ENCODE assay signal across 13 cellular contexts in genomic region chr11:110453684-110454354, GRCh38. TPM values are rescaled to one million over a fixed set of nuclear protein-coding genes. Genes with fewer than 3 reads are reported as not detected.
DNase-seq lines count a peak whose midpoint lies in the region; ATAC-seq lines count a peak whose summit lies in the region.
"Had no signal": no experiment of that assay in that cellular context is flagged by ENCODE, and none has a peak within 500 bp of the region (broad histone marks: within the 10 kb centered on the region; RNA-seq: fewer than 3 reads in every experiment).

No MANE protein-coding gene starts in this region.

- no peaks in the 10 kb centered on the region for H3K4me1 ChIP-seq in right cardiac atrium (ENCODE audit: control insufficient read depth, insufficient read depth, low read length)
- H3K4me1 ChIP-seq: colonic mucosa, right lobe of liver had no signal

- H3K27ac Mint-ChIP-seq in activated naive CD8-positive, alpha-beta T cell treated with anti-CD3 and anti-CD28 coated beads, Interleukin-2, amount 50 U/mL, for 24 hours: no peak overlapping the region
- H3K27ac Mint-ChIP-seq: H9 had no signal

- peaks cover 38% of the 10 kb centered on the region for H3K4me1 Mint-ChIP-seq in activated naive CD8-positive, alpha-beta T cell treated with anti-CD3 and anti-CD28 coated beads, Interleukin-2, amount 50 U/mL, for 24 hours
- H3K4me1 Mint-ChIP-seq: H9 had no signal

- no peak overlapping the region for H3K4me3 Mint-ChIP-seq in activated naive CD8-positive, alpha-beta T cell treated with anti-CD3 and anti-CD28 coated beads, Interleukin-2, amount 50 U/mL, for 24 hours
- H3K4me3 Mint-ChIP-seq: H9 had no signal

- no peaks in the 10 kb centered on the region for H3K9me3 ChIP-seq in right cardiac atrium (ENCODE audit: control insufficient read depth, low read length)
- H3K9me3 ChIP-seq: colonic mucosa, right lobe of liver had no signal

- peaks cover 18% of the 10 kb centered on the region for H3K36me3 Mint-ChIP-seq in activated naive CD8-positive, alpha-beta T cell treated with anti-CD3 and anti-CD28 coated beads, Interleukin-2, amount 50 U/mL, for 24 hours (ENCODE audit: low read depth)

- no peak for DNase-seq in activated naive CD8-positive, alpha-beta T cell treated with anti-CD3 and anti-CD28 coated beads, Interleukin-2, amount 50 U/mL, for 24 hours
- DNase-seq in right cardiac atrium (no peak), anterior cingulate cortex (lab: John Stamatoyannopoulos, UW) (no peak), AG08396 (ENCODE audit: low spot score) (no peak)
- DNase-seq: colonic mucosa, DMS153, H9, NCI-H774, right lobe of liver had no signal

- H3K4me3 ChIP-seq in right cardiac atrium (ENCODE audit: low read length): no peak overlapping the region
- H3K4me3 ChIP-seq: colonic mucosa, right lobe of liver had no signal

- no peaks in the 10 kb centered on the region for H3K27me3 ChIP-seq in right cardiac atrium (ENCODE audit: control insufficient read depth, insufficient read depth)
- H3K27me3 ChIP-seq: colonic mucosa, right lobe of liver had no signal

- H3K27me3 Mint-ChIP-seq in activated naive CD8-positive, alpha-beta T cell treated with anti-CD3 and anti-CD28 coated beads, Interleukin-2, amount 50 U/mL, for 24 hours: no peaks in the 10 kb centered on the region

- intact Hi-C loops in right cardiac atrium (cut with DNase I): no loop called here

- no peaks in the 10 kb centered on the region for H3K9me3 Mint-ChIP-seq in activated naive CD8-positive, alpha-beta T cell treated with anti-CD3 and anti-CD28 coated beads, Interleukin-2, amount 50 U/mL, for 24 hours
- H3K9me3 Mint-ChIP-seq: H9 had no signal

- 78% methylated on average over 5 of the region's 5 CpGs for WGBS in right cardiac atrium

- ATAC-seq in GM18867 (IDR thresholded peaks at IDR 0.05; ENCODE audit: unreplicated experiment): peak; percentile 94
- peak; percentile 81 for ATAC-seq in GM21447 (IDR thresholded peaks at IDR 0.05; ENCODE audit: unreplicated experiment)
- ATAC-seq in HG03095 (IDR thresholded peaks at IDR 0.05; ENCODE audit: unreplicated experiment): peak; percentile 83
- ATAC-seq in activated naive CD8-positive, alpha-beta T cell treated with anti-CD3 and anti-CD28 coated beads, Interleukin-2, amount 50 U/mL, for 24 hours: peak; percentile 70
- no peak for ATAC-seq in right cardiac atrium
- ATAC-seq in GM19324 (IDR thresholded peaks at IDR 0.05; ENCODE audit: low FRiP score, unreplicated experiment): no peak
- ATAC-seq: right lobe of liver had no signal

- no peak overlapping the region for H3K27ac ChIP-seq in right cardiac atrium (ENCODE audit: low read length)
- H3K27ac ChIP-seq: colonic mucosa, right lobe of liver had no signal

RNA-seq across cellular contexts. Expression of gene FDX1, which starts 24.1 kb away (rescaled TPM):
- total RNA-seq in right cardiac atrium: 10 to 100 TPM; 16.3 to 18.6 (median 17.2) TPM
- polyA plus RNA-seq in right cardiac atrium: 18.7 TPM

Comparison
In these comparisons a context has a peak if more than half of its experiments do, and no peak if none do; other contexts are left out.
1. ATAC-seq: peak in GM18867 (single experiment), GM21447 (single experiment), HG03095 (single experiment) and activated naive CD8-positive, alpha-beta T cell treated with anti-CD3 and anti-CD28 coated beads, Interleukin-2, amount 50 U/mL, for 24 hours (single experiment); none in right cardiac atrium (0 of 2) and GM19324 (single experiment).